1 cellular context compared by ENCODE assay signal in genomic region chr1:31297273-31298247, GRCh38.
TF ChIP-seq lines count a peak whose summit lies in the region.

No MANE protein-coding gene starts in this region.

TF ChIP-seq in HEK293, 187 proteins besides CTCF, POLR2A, EP300 and RAD21 (continued from another document and continues in another):
- TF ChIP-seq ZSCAN18 (tag by site-specific recombination; IDR thresholded peaks at IDR 0.05) (no peak), ZNF146 (tag by site-specific recombination; IDR thresholded peaks at IDR 0.05) (no peak), ZNF623 (tag by site-specific recombination; IDR thresholded peaks at IDR 0.05) (no peak), OVOL3 (tag by site-specific recombination; IDR thresholded peaks at IDR 0.05) (no peak), GFI1B (tag by site-specific recombination; IDR thresholded peaks at IDR 0.05) (no peak), SP3 (tag by site-specific recombination; IDR thresholded peaks at IDR 0.05) (no peak), ZNF600 (tag by site-specific recombination; IDR thresholded peaks at IDR 0.05) (no peak), ZFP3 (tag by site-specific recombination; IDR thresholded peaks at IDR 0.05; ENCODE audit: low read depth) (no peak), ZBTB1 (tag by site-specific recombination; IDR thresholded peaks at IDR 0.05) (no peak), SETDB1 (IDR thresholded peaks at IDR 0.05; ENCODE audit: insufficient read length, low read length) (no peak), PRDM1 (tag by site-specific recombination; IDR thresholded peaks at IDR 0.05) (no peak), ZNF335 (tag by site-specific recombination; conservative IDR thresholded peaks at IDR 0.05) (peak; percentile 82), ZNF837 (tag by site-specific recombination; IDR thresholded peaks at IDR 0.05) (no peak), ZNF501 (tag by site-specific recombination; IDR thresholded peaks at IDR 0.05) (peak; percentile 47), MYNN (tag by site-specific recombination; IDR thresholded peaks at IDR 0.05; ENCODE audit: borderline replicate concordance) (0 out of 2 replicates have a peak, but pooled peaks have one; percentile 12), ZNF670 (tag by site-specific recombination; IDR thresholded peaks at IDR 0.05; ENCODE audit: low read depth) (no peak), ZNF175 (tag by site-specific recombination; IDR thresholded peaks at IDR 0.05) (no peak), KLF17 (tag by site-specific recombination; IDR thresholded peaks at IDR 0.05) (no peak), ZNF169 (tag by site-specific recombination; IDR thresholded peaks at IDR 0.05) (no peak), SALL2 (tag by site-specific recombination; IDR thresholded peaks at IDR 0.05; ENCODE audit: borderline replicate concordance) (no peak), ZSCAN4 (tag by site-specific recombination; IDR thresholded peaks at IDR 0.05) (no peak), ZNF626 (tag by site-specific recombination; IDR thresholded peaks at IDR 0.05) (no peak), ZNF571 (tag by site-specific recombination; IDR thresholded peaks at IDR 0.05) (no peak), AEBP2 (tag by site-specific recombination; IDR thresholded peaks at IDR 0.05; ENCODE audit: borderline replicate concordance) (no peak), ZBTB10 (tag by site-specific recombination; IDR thresholded peaks at IDR 0.05) (no peak), REST (tag by site-specific recombination; IDR thresholded peaks at IDR 0.05) (no peak), KLF10 (tag by site-specific recombination; IDR thresholded peaks at IDR 0.05) (no peak), ZBTB20 (tag by site-specific recombination; IDR thresholded peaks at IDR 0.05) (peak; percentile 40; the same call in 1 of the 2 replicates), ZSCAN5A (tag by site-specific recombination; IDR thresholded peaks at IDR 0.05) (no peak), ZNF140 (tag by site-specific recombination; IDR thresholded peaks at IDR 0.05) (no peak), ZNF692 (tag by site-specific recombination; IDR thresholded peaks at IDR 0.05) (0 out of 2 replicates have a peak, but pooled peaks have one; percentile 7), REPIN1 (tag by site-specific recombination; IDR thresholded peaks at IDR 0.05; ENCODE audit: low read depth) (no peak), ZNF132 (tag by site-specific recombination; IDR thresholded peaks at IDR 0.05; ENCODE audit: borderline replicate concordance) (no peak), ZSCAN30 (tag by site-specific recombination; IDR thresholded peaks at IDR 0.05) (no peak), ZNF610 (tag by site-specific recombination; IDR thresholded peaks at IDR 0.05; ENCODE audit: borderline replicate concordance) (no peak), ZNF521 (tag by site-specific recombination; IDR thresholded peaks at IDR 0.05) (no peak), ZNF426 (tag by site-specific recombination; IDR thresholded peaks at IDR 0.05) (no peak), OSR2 (tag by site-specific recombination; IDR thresholded peaks at IDR 0.05) (no peak; the same call in 1 of the 2 replicates), ZFP37 (tag by site-specific recombination; IDR thresholded peaks at IDR 0.05) (peak; percentile 19; the same call in 1 of the 2 replicates), PATZ1 (tag by site-specific recombination; IDR thresholded peaks at IDR 0.05) (peak; percentile 52; the same call in 1 of the 2 replicates), TSHZ1 (tag by site-specific recombination; IDR thresholded peaks at IDR 0.05; ENCODE audit: borderline replicate concordance) (no peak), YY1 (tag by site-specific recombination; IDR thresholded peaks at IDR 0.05) (no peak), ZFHX2 (tag by site-specific recombination; conservative IDR thresholded peaks at IDR 0.05) (no peak)
